In the genomic region with DNA sequence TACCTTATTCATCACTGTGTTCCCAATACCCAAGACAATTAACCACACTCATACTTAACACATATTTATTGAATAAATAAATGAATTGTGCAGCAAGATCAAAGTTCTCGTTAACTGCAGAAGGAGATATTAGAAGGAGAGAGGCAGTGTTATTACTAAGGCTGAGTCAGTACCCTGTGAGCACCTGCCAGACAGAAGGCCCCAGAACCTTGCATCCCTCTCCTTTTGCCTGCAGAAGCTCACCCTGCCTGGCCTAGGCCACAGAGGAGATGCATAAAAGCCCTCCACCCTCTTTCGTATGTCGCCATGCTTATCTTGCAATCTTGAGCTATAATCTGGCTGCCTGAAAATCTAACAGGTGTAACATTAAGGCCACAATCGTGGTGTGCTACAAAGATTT, we compare ENCODE assay signal across 1 cellular context.
TF ChIP-seq lines count a peak whose summit lies in the region.

No MANE protein-coding gene starts in this region.

TF ChIP-seq in HepG2, 621 proteins besides CTCF, POLR2A, EP300 and RAD21:
- TF ChIP-seq ZNF350 (CRISPR knock-in tag; IDR thresholded peaks at IDR 0.05; ENCODE audit: borderline replicate concordance, low read depth): no peak
- TF ChIP-seq MIER3 (CRISPR knock-in tag; IDR thresholded peaks at IDR 0.05; ENCODE audit: borderline replicate concordance): no peak
- TF ChIP-seq MED1 (CRISPR knock-in tag; IDR thresholded peaks at IDR 0.05): no peak
- TF ChIP-seq TCF7 (IDR thresholded peaks at IDR 0.05; ENCODE audit: low read depth): no peak
- no peak for TF ChIP-seq ATF7-NPFF (CRISPR knock-in tag; IDR thresholded peaks at IDR 0.05; ENCODE audit: low read depth)
- no peak for TF ChIP-seq MAF1 (CRISPR knock-in tag; IDR thresholded peaks at IDR 0.05; ENCODE audit: borderline replicate concordance)
- no peak for TF ChIP-seq ZNF460 (CRISPR knock-in tag; IDR thresholded peaks at IDR 0.05; ENCODE audit: borderline replicate concordance)
- TF ChIP-seq ZBTB20 (CRISPR knock-in tag; IDR thresholded peaks at IDR 0.05; ENCODE audit: borderline replicate concordance, low read depth): no peak
- TF ChIP-seq, protein P1, sequence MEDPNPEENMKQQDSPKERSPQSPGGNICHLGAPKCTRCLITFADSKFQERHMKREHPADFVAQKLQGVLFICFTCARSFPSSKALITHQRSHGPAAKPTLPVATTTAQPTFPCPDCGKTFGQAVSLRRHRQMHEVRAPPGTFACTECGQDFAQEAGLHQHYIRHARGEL (CRISPR knock-in tag; IDR thresholded peaks at IDR 0.05): no peak
- no peak for TF ChIP-seq ZNF362 (CRISPR knock-in tag; IDR thresholded peaks at IDR 0.05; ENCODE audit: borderline replicate concordance)
